Comparison of ENCODE assay signal across 25 cellular contexts in the genomic region with DNA sequence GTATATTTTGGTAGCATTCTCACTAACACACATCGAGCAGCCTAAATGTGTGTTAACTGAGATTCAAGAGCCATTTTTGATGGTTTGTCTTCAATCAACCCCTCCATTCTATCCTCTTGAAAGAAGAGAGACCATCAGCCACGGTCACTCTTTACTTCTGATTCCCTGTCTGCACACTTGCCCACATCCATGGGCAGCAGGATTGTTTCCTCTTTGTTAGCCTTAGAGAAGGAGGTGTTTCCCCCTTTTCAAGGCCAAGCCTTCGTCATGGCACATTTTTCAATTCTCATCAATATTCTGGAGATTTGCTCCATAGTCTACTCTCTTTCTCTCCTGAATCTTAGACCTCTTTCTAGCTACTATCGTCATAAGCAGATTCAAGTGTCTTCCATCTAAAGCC.
"Had no signal": no experiment of that assay in that cellular context is flagged by ENCODE, and none has a peak within 500 bp of the region (broad histone marks: within the 10 kb centered on the region; RNA-seq: fewer than 3 reads in every experiment).

No MANE protein-coding gene starts in this region.

- H3K4me3 Mint-ChIP-seq: activated T-cell treated with anti-CD3 and anti-CD28 coated beads, Interleukin-2, amount 50 U/mL, for 24 hours; activated T-helper 17 cell treated with anti-CD3 and anti-CD28 coated beads, Interleukin-2, amount 50 U/mL, for 72 hours; natural killer cell; stimulated activated naive B cell treated with anti-CD40 and anti-IgM and Interleukin-4, amounts not matched to agents 10 μg/mL and 1 μg/mL and 100 μg/mL, for 72 hours had no signal

- H3K4me1 Mint-ChIP-seq: activated T-helper 17 cell treated with anti-CD3 and anti-CD28 coated beads, Interleukin-2, amount 50 U/mL, for 72 hours; natural killer cell had no signal

- H3K36me3 ChIP-seq: adrenal gland, ascending aorta, brain microvascular endothelial cell, sigmoid colon, transverse colon, uterus had no signal

- H3K27ac ChIP-seq: ascending aorta, brain microvascular endothelial cell, foreskin keratinocyte, uterus had no signal

- FAIRE-seq: kidney had no signal

- H3K36me3 Mint-ChIP-seq: activated naive CD4-positive, alpha-beta T cell treated with anti-CD3 and anti-CD28 coated beads, Interleukin-2, amount 50 U/mL, for 72 hours; natural killer cell; stimulated activated naive B cell treated with anti-CD40 and anti-IgM and Interleukin-4, amounts not matched to agents 10 μg/mL and 1 μg/mL and 100 μg/mL, for 72 hours had no signal

- ATAC-seq: activated naive CD4-positive, alpha-beta T cell treated with anti-CD3 and anti-CD28 coated beads, Interleukin-2, amount 50 U/mL, for 72 hours; activated T-helper 17 cell treated with anti-CD3 and anti-CD28 coated beads, Interleukin-2, amount 50 U/mL, for 72 hours; foreskin keratinocyte; natural killer cell; stimulated activated naive B cell treated with anti-CD40 and anti-IgM and Interleukin-4, amounts not matched to agents 10 μg/mL and 1 μg/mL and 100 μg/mL, for 72 hours had no signal

- H3K27me3 ChIP-seq: adrenal gland, ascending aorta, brain microvascular endothelial cell, foreskin keratinocyte, sigmoid colon, transverse colon, uterus had no signal

- H3K27me3 Mint-ChIP-seq: activated T-cell treated with anti-CD3 and anti-CD28 coated beads, Interleukin-2, amount 50 U/mL, for 24 hours; activated T-helper 17 cell treated with anti-CD3 and anti-CD28 coated beads, Interleukin-2, amount 50 U/mL, for 72 hours; stimulated activated naive B cell treated with anti-CD40 and anti-IgM and Interleukin-4, amounts not matched to agents 10 μg/mL and 1 μg/mL and 100 μg/mL, for 72 hours had no signal

- DNase-seq: activated CD8-positive, alpha-beta memory T cell treated with anti-CD3 and anti-CD28 coated beads for 24 hours; activated CD8-positive, alpha-beta memory T cell treated with anti-CD3 and anti-CD28 coated beads, Interleukin-2, amount 50 U/mL, for 4 hours; activated T-cell treated with anti-CD3 and anti-CD28 coated beads, Interleukin-2, amount 50 U/mL, for 24 hours; brain microvascular endothelial cell; caudate nucleus; dermis blood vessel endothelial cell; effector CD8-positive, alpha-beta T cell; erythroblast; foreskin keratinocyte; kidney; mammary epithelial cell; midbrain; natural killer cell; posterior cingulate gyrus; retina; sigmoid colon; stimulated activated CD4-positive, alpha-beta T cell treated with anti-CD3 and anti-CD28 coated beads, Interleukin-2, amount 100 ng/mL, for 48 hours; stimulated activated CD8-positive, alpha-beta memory T cell treated with anti-CD3 and anti-CD28 coated beads, Interleukin-4, amount 100 ng/mL, for 48 hours; stimulated activated naive B cell treated with anti-CD40 and anti-IgM and Interleukin-4, amounts not matched to agents 10 μg/mL and 1 μg/mL and 100 μg/mL, for 72 hours; transverse colon; uterus had no signal

- H3K9me3 ChIP-seq: adrenal gland, ascending aorta, sigmoid colon, transverse colon, uterus had no signal

- H3K4me3 ChIP-seq: adrenal gland, ascending aorta, sigmoid colon, transverse colon, uterus had no signal

- H3K27ac Mint-ChIP-seq: activated naive CD4-positive, alpha-beta T cell treated with anti-CD3 and anti-CD28 coated beads, Interleukin-2, amount 50 U/mL, for 72 hours; activated T-cell treated with anti-CD3 and anti-CD28 coated beads, Interleukin-2, amount 50 U/mL, for 24 hours; activated T-helper 17 cell treated with anti-CD3 and anti-CD28 coated beads, Interleukin-2, amount 50 U/mL, for 72 hours; natural killer cell; stimulated activated naive B cell treated with anti-CD40 and anti-IgM and Interleukin-4, amounts not matched to agents 10 μg/mL and 1 μg/mL and 100 μg/mL, for 72 hours had no signal

- H3K4me1 ChIP-seq: adrenal gland, ascending aorta, foreskin keratinocyte, sigmoid colon, transverse colon, uterus had no signal
